1 cellular context compared by ENCODE assay signal in the genomic region with DNA sequence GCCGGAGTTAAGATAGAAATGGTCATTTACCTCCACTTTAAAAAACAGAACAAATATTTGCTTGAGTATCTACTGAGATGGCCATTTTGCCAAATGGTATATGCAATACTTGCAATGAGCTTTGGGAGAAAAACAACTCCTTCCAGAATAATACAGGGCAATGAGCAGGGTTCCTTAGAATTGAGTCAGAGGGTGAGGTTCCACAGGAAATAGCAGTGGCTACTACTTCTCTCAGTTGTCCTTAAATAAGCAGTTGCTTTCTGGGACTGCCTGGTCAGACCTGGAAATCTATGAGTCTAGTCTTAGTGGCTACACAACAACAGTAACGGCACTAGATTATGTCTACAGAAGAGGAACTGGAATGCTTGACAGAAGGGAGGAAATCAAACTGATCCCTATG.
TF ChIP-seq lines count a peak whose summit lies in the region.

No MANE protein-coding gene starts in this region.

TF ChIP-seq in H1, 55 proteins besides CTCF, POLR2A, EP300 and RAD21:
- TF ChIP-seq JUN (IDR thresholded peaks at IDR 0.05; ENCODE audit: low read depth, low read length) = no peak
- no peak for TF ChIP-seq HDAC6 (IDR thresholded peaks at IDR 0.05; ENCODE audit: low read depth, low read length)
- TF ChIP-seq KDM4A (IDR thresholded peaks at IDR 0.05; ENCODE audit: low read depth, low read length, severe bottlenecking) = no peak
- no peak for TF ChIP-seq SP4 (IDR thresholded peaks at IDR 0.05; ENCODE audit: low read length)
- TF ChIP-seq TAF1 (IDR thresholded peaks at IDR 0.05; ENCODE audit: low read depth, low read length) = no peak
- no peak for TF ChIP-seq CBX8 (IDR thresholded peaks at IDR 0.05; ENCODE audit: borderline replicate concordance, low read depth, low read length)
- TF ChIP-seq RNF2 (IDR thresholded peaks at IDR 0.05; ENCODE audit: borderline replicate concordance, low read depth, low read length, missing control alignments, poor library complexity, severe bottlenecking) = no peak
- no peak for TF ChIP-seq BACH1 (IDR thresholded peaks at IDR 0.05; ENCODE audit: low read length)
- no peak for TF ChIP-seq CHD1 (IDR thresholded peaks at IDR 0.05; ENCODE audit: low read depth, low read length)
- TF ChIP-seq TCF12 (IDR thresholded peaks at IDR 0.05; ENCODE audit: low read depth, low read length) = no peak
- TF ChIP-seq ATF2 (IDR thresholded peaks at IDR 0.05; ENCODE audit: low read length) = no peak
- TF ChIP-seq KDM1A (IDR thresholded peaks at IDR 0.05; ENCODE audit: borderline replicate concordance, low read length) = no peak
- no peak for TF ChIP-seq CEBPB (IDR thresholded peaks at IDR 0.05; ENCODE audit: low read depth, low read length)
- no peak for TF ChIP-seq SRF (IDR thresholded peaks at IDR 0.05; ENCODE audit: low read depth, low read length)
